15 cellular contexts compared by ENCODE assay signal in genomic region chr3:4852780-4853748, GRCh38.
DNase-seq lines count a peak whose midpoint lies in the region; ATAC-seq, FAIRE-seq and TF ChIP-seq lines count a peak whose summit lies in the region.
"Had no signal": no experiment of that assay in that cellular context is flagged by ENCODE, and none has a peak within 500 bp of the region (broad histone marks: within the 10 kb centered on the region; RNA-seq: fewer than 3 reads in every experiment).

No MANE protein-coding gene starts in this region.

- no peaks in the 10 kb centered on the region for H4K20me1 ChIP-seq in GM23248 (ENCODE audit: insufficient read depth)

- H3K4me1 Mint-ChIP-seq in activated T-helper 1 cell treated with anti-CD3 and anti-CD28 coated beads, Interleukin-12 subunit alpha, Interleukin-12 subunit beta, Interleukin-2, Interleukin-4 antibody, amounts not matched to agents 30 ng/mL and 10 ng/mL and 1 ng/mL, durations not matched to agents 14 hours and 24 hours and 36 hours (ENCODE audit: low read depth) = peaks cover 84% of the 10 kb centered on the region

- H3K36me3 ChIP-seq in GM23248 (ENCODE audit: low read depth) = no peaks in the 10 kb centered on the region
- H3K36me3 ChIP-seq: BLaER1, neural progenitor cell had no signal

- H2AFZ ChIP-seq in GM23248 = peak overlapping the region; percentile 37
- H2AFZ ChIP-seq: neural progenitor cell had no signal

- in situ Hi-C loops in GM23248 (cut with MboI) = no loop called here

- H3F3A ChIP-seq in GM23248 (ENCODE audit: insufficient read depth) = no peaks in the 10 kb centered on the region

- H3K4me1 ChIP-seq in A549 (no peaks in the 10 kb centered on the region), GM23248 (ENCODE audit: insufficient read depth) (peaks cover 13% of the 10 kb centered on the region; the same call in 1 of the 2 replicates)
- H3K4me1 ChIP-seq: neural progenitor cell had no signal

- no peak for ATAC-seq in A549
- ATAC-seq in GM18861 (IDR thresholded peaks at IDR 0.05; ENCODE audit: unreplicated experiment) = no peak
- ATAC-seq in GM18505 (IDR thresholded peaks at IDR 0.05; ENCODE audit: unreplicated experiment) = no peak
- no peak for ATAC-seq in GM18858 (IDR thresholded peaks at IDR 0.05; ENCODE audit: unreplicated experiment)
- ATAC-seq: HCT116 had no signal

- no peaks in the 10 kb centered on the region for H3K27me3 ChIP-seq in GM23248 (replicated peaks; ENCODE audit: insufficient read depth)
- H3K27me3 ChIP-seq: BLaER1, neural progenitor cell had no signal

- no peak overlapping the region for H3K9ac ChIP-seq in GM23248
- H3K9ac ChIP-seq: BLaER1, neural progenitor cell had no signal

- POLR2A ChIA-PET in A549 (lab: Yijun Ruan, JAX) = no interaction called here

- H3K79me2 ChIP-seq in GM23248 (ENCODE audit: insufficient read depth) = no peaks in the 10 kb centered on the region

- CTCF ChIA-PET in A549 (lab: Yijun Ruan, JAX) = interaction anchor here (1.8 kb wide), 1 partner anchor 127 kb away, joined by 5 read pairs; no protein-coding TSS in a partner anchor

- H3K27ac ChIP-seq in A549 (no peak overlapping the region), GM23248 (no peak overlapping the region)
- H3K27ac ChIP-seq: BLaER1, neural progenitor cell had no signal

- H3K4me3 Mint-ChIP-seq in activated T-helper 1 cell treated with anti-CD3 and anti-CD28 coated beads, Interleukin-12 subunit alpha, Interleukin-12 subunit beta, Interleukin-2, Interleukin-4 antibody, amounts not matched to agents 30 ng/mL and 10 ng/mL and 1 ng/mL, durations not matched to agents 14 hours and 24 hours and 36 hours = peak overlapping the region; percentile 32
- H3K4me3 Mint-ChIP-seq: neural progenitor cell had no signal

- DNase-seq in A549 (ENCODE audit: low read depth in 1 of 2, low spot score in 1 of 2) (no peak), GM23248 (peak; percentile 33), iris pigment epithelial cell (ENCODE audit: low read depth) (peak; percentile 61), T1000 (lab: John Stamatoyannopoulos, UW) (no peak)
- no peak for DNase-seq in activated T-helper 1 cell treated with anti-CD3 and anti-CD28 coated beads, Interleukin-12 subunit alpha, Interleukin-12 subunit beta, Interleukin-2, Interleukin-4 antibody, amounts not matched to agents 30 ng/mL and 10 ng/mL and 1 ng/mL, durations not matched to agents 14 hours and 24 hours and 36 hours (ENCODE audit: low spot score)
- DNase-seq: activated effector memory CD4-positive, alpha-beta T cell treated with anti-CD3 and anti-CD28 coated beads, Interleukin-2, amount 50 U/mL, for 16 hours; NCI-H1048; NCI-H774 had no signal

- peak overlapping the region; percentile 99 for H3K27ac Mint-ChIP-seq in activated T-helper 1 cell treated with anti-CD3 and anti-CD28 coated beads, Interleukin-12 subunit alpha, Interleukin-12 subunit beta, Interleukin-2, Interleukin-4 antibody, amounts not matched to agents 30 ng/mL and 10 ng/mL and 1 ng/mL, durations not matched to agents 14 hours and 24 hours and 36 hours
- H3K27ac Mint-ChIP-seq: neural progenitor cell had no signal

- peaks cover 41% of the 10 kb centered on the region for H3K36me3 Mint-ChIP-seq in activated T-helper 1 cell treated with anti-CD3 and anti-CD28 coated beads, Interleukin-12 subunit alpha, Interleukin-12 subunit beta, Interleukin-2, Interleukin-4 antibody, amounts not matched to agents 30 ng/mL and 10 ng/mL and 1 ng/mL, durations not matched to agents 14 hours and 24 hours and 36 hours (ENCODE audit: low read depth)
- H3K36me3 Mint-ChIP-seq: neural progenitor cell had no signal

- H3K4me2 ChIP-seq in A549 (no peak overlapping the region), GM23248 (ENCODE audit: unreplicated experiment) (no peak overlapping the region)
- H3K4me2 ChIP-seq: BLaER1, neural progenitor cell had no signal

- H3K27me3 Mint-ChIP-seq in activated T-helper 1 cell treated with anti-CD3 and anti-CD28 coated beads, Interleukin-12 subunit alpha, Interleukin-12 subunit beta, Interleukin-2, Interleukin-4 antibody, amounts not matched to agents 30 ng/mL and 10 ng/mL and 1 ng/mL, durations not matched to agents 14 hours and 24 hours and 36 hours (ENCODE audit: insufficient read depth) = no peaks in the 10 kb centered on the region

- FAIRE-seq in A549 (lab: Jason Lieb, UNC) = no peak
- FAIRE-seq: TTC549 had no signal

- no peaks in the 10 kb centered on the region for H3K9me2 ChIP-seq in GM23248 (ENCODE audit: insufficient read depth)

- TF ChIP-seq EP300 in A549 (IDR thresholded peaks at IDR 0.05) = no peak

- TF ChIP-seq POLR2A in A549 (IDR thresholded peaks at IDR 0.05; ENCODE audit: low read length) (no peak), GM18505 (IDR thresholded peaks at IDR 0.05; ENCODE audit: borderline replicate concordance, extremely low read depth, insufficient read depth, insufficient read length) (no peak)

- H3K9me3 ChIP-seq in A549 (no peaks in the 10 kb centered on the region), GM23248 (ENCODE audit: low read depth) (no peaks in the 10 kb centered on the region)
- H3K9me3 ChIP-seq: BLaER1 had no signal

- TF ChIP-seq CTCF in A549 (IDR thresholded peaks at IDR 0.05) = no peak

- TF ChIP-seq RAD21 in A549 (conservative IDR thresholded peaks at IDR 0.05 in 1 of 2, IDR thresholded peaks at IDR 0.05 in 1 of 2) = no peak

- intact Hi-C loops in activated T-helper 1 cell treated with anti-CD3 and anti-CD28 coated beads, Interleukin-12 subunit alpha, Interleukin-12 subunit beta, Interleukin-2, Interleukin-4 antibody, amounts not matched to agents 30 ng/mL and 10 ng/mL and 1 ng/mL, durations not matched to agents 14 hours and 24 hours and 36 hours (cut with micrococcal nuclease) = loop anchor here (5.0 kb wide), 2 partner anchors 269 to 361 kb away; partner anchors contain the start of genes ARL8B and ITPR1

- H3K9me3 Mint-ChIP-seq in activated T-helper 1 cell treated with anti-CD3 and anti-CD28 coated beads, Interleukin-12 subunit alpha, Interleukin-12 subunit beta, Interleukin-2, Interleukin-4 antibody, amounts not matched to agents 30 ng/mL and 10 ng/mL and 1 ng/mL, durations not matched to agents 14 hours and 24 hours and 36 hours = peaks cover 20% of the 10 kb centered on the region

- WGBS in A549 (ENCODE audit: missing lambda C conversion rate) = 81% methylated on average over 5 of the region's 5 CpGs
- 58 to 61% methylated on average over 5 of the region's 5 CpGs for WGBS in GM23248 (ENCODE audit: low coverage in 1 of 2, low lambda C conversion rate in 2 of 2, missing lambda C conversion rate in 2 of 2), 2 experiments

- no peak overlapping the region for H3K4me3 ChIP-seq in A549
- H3K4me3 ChIP-seq in GM23248 = no peak overlapping the region
- H3K4me3 ChIP-seq: BLaER1, neural progenitor cell had no signal

TF ChIP-seq in A549, 52 proteins besides CTCF, POLR2A, EP300 and RAD21:
- TF ChIP-seq ZC3H11A (IDR thresholded peaks at IDR 0.05) = no peak
- no peak for TF ChIP-seq KDM1A (IDR thresholded peaks at IDR 0.05; ENCODE audit: low read depth)
- TF ChIP-seq HOXB13 (CRISPR knock-in tag; IDR thresholded peaks at IDR 0.05; ENCODE audit: low read depth) = no peak
- peak; percentile 9 for TF ChIP-seq MAFK (IDR thresholded peaks at IDR 0.05; ENCODE audit: partially characterized antibody)

Comparison
In these comparisons a context has a peak if more than half of its experiments do, and no peak if none do; other contexts are left out.
1. DNase-seq: peak in GM23248 (single experiment) and iris pigment epithelial cell (single experiment); none in A549 (0 of 2), activated T-helper 1 cell treated with anti-CD3 and anti-CD28 coated beads, Interleukin-12 subunit alpha, Interleukin-12 subunit beta, Interleukin-2, Interleukin-4 antibody, amounts not matched to agents 30 ng/mL and 10 ng/mL and 1 ng/mL, durations not matched to agents 14 hours and 24 hours and 36 hours (single experiment) and T1000 (single experiment).